In genomic region chr14:51157012-51157411, GRCh38 we compare ENCODE assay signal across 8 cellular contexts.
DNase-seq lines count a peak whose midpoint lies in the region; ATAC-seq and TF ChIP-seq lines count a peak whose summit lies in the region.

No MANE protein-coding gene starts in this region.

- no peaks in the 10 kb centered on the region for H3K4me1 Mint-ChIP-seq in neural crest cell

- H3K9ac ChIP-seq in MM.1S (ENCODE audit: low read length): no peak overlapping the region

- no peaks in the 10 kb centered on the region for H3K79me2 ChIP-seq in MM.1S (ENCODE audit: low read length)

- CTCF ChIA-PET in AG04450 (lab: Charles Lee): interaction anchor here (0.8 to 1.1 kb wide), 2 partner anchors 62 to 621 kb away, joined by 3 to 6 read pairs; no protein-coding TSS in a partner anchor

- H3K27me3 Mint-ChIP-seq in neural crest cell (ENCODE audit: low read depth): no peaks in the 10 kb centered on the region

- no peak overlapping the region for H2AFZ ChIP-seq in MM.1S (ENCODE audit: low read length)

- H3K27ac ChIP-seq in AG04450 (ENCODE audit: low read depth, low read length): no peak overlapping the region
- H3K27ac ChIP-seq in MM.1S (ENCODE audit: low read length): no peak overlapping the region
- no peak overlapping the region for H3K27ac ChIP-seq in WERI-Rb-1

- peak; percentile 66 for ATAC-seq in GM18861 (IDR thresholded peaks at IDR 0.05; ENCODE audit: unreplicated experiment)

- no peaks in the 10 kb centered on the region for H3K9me3 ChIP-seq in AG04450 (ENCODE audit: control insufficient read depth, insufficient read depth, low read length)
- no peaks in the 10 kb centered on the region for H3K9me3 ChIP-seq in MM.1S (replicated peaks; ENCODE audit: insufficient read depth, low read length)
- no peaks in the 10 kb centered on the region for H3K9me3 ChIP-seq in WERI-Rb-1 (ENCODE audit: severe bottlenecking)

- H3K4me3 Mint-ChIP-seq in neural crest cell: no peak overlapping the region

- H3K4me1 ChIP-seq in MM.1S (ENCODE audit: low read length): no peaks in the 10 kb centered on the region

- no peak overlapping the region for H3K4me2 ChIP-seq in MM.1S (ENCODE audit: low read depth, low read length)

- POLR2A ChIA-PET in AG04450 (lab: Yijun Ruan, JAX): no interaction called here

- no peaks in the 10 kb centered on the region for H3K36me3 Mint-ChIP-seq in neural crest cell (ENCODE audit: low read depth)

- H3K27me3 ChIP-seq in AG04450 (ENCODE audit: control insufficient read depth, insufficient read depth, low read length) (peaks cover 4% of the 10 kb centered on the region), MM.1S (replicated peaks; ENCODE audit: insufficient read depth, low read length) (no peaks in the 10 kb centered on the region), WERI-Rb-1 (ENCODE audit: insufficient read depth, low read depth, severe bottlenecking) (no peaks in the 10 kb centered on the region)

- DNase-seq in AG04450 (ENCODE audit: low read depth, low spot score) (no peak), MM.1S (no peak), WERI-Rb-1 (no peak), neural crest cell (ENCODE audit: low read depth, low spot score) (no peak), amniotic stem cell (lab: John Stamatoyannopoulos, UW) (no peak), hepatic stellate cell (ENCODE audit: low spot score) (no peak)
- no peak for DNase-seq in activated CD4-positive, alpha-beta T cell treated with anti-CD3 and anti-CD28 coated beads for 1 hour

- H4K20me1 ChIP-seq in MM.1S (ENCODE audit: insufficient read depth, low read length): no peaks in the 10 kb centered on the region

- H3K4me3 ChIP-seq in AG04450 (ENCODE audit: low read depth, low read length): no peak overlapping the region
- no peak overlapping the region for H3K4me3 ChIP-seq in MM.1S (ENCODE audit: low read length)
- H3K4me3 ChIP-seq in WERI-Rb-1 (ENCODE audit: low read depth, low read length): no peak overlapping the region

- H3F3A ChIP-seq in MM.1S (ENCODE audit: insufficient read depth, low read length): no peaks in the 10 kb centered on the region

- peak; percentile 40 for TF ChIP-seq CTCF in AG04450 (IDR thresholded peaks at IDR 0.05; ENCODE audit: low read depth, low read length)
- peak; percentile 25 for TF ChIP-seq CTCF in MM.1S (IDR thresholded peaks at IDR 0.05; ENCODE audit: low read length)
- TF ChIP-seq CTCF in WERI-Rb-1 (IDR thresholded peaks at IDR 0.05; ENCODE audit: low read depth, low read length): peak; percentile 44
- peak; percentile 52 for TF ChIP-seq CTCF in neural crest cell (conservative IDR thresholded peaks at IDR 0.05)

- H3K36me3 ChIP-seq in MM.1S (replicated peaks; ENCODE audit: insufficient read depth, low read length) (no peaks in the 10 kb centered on the region), WERI-Rb-1 (no peaks in the 10 kb centered on the region)

- H3K9me3 Mint-ChIP-seq in neural crest cell: no peaks in the 10 kb centered on the region

- H3K9me2 ChIP-seq in MM.1S (replicated peaks; ENCODE audit: insufficient read depth, low read length): no peaks in the 10 kb centered on the region

- H3K27ac Mint-ChIP-seq in neural crest cell (ENCODE audit: unreplicated experiment): no peak overlapping the region
